33 cellular contexts compared by ENCODE assay signal in genomic region chr20:9146649-9147048, GRCh38.
"Had no signal": no experiment of that assay in that cellular context is flagged by ENCODE, and none has a peak within 500 bp of the region (broad histone marks: within the 10 kb centered on the region; RNA-seq: fewer than 3 reads in every experiment).

No MANE protein-coding gene starts in this region.

- FAIRE-seq: colon had no signal

- H3K4me1 ChIP-seq: body of pancreas, foreskin keratinocyte, gastrocnemius medialis had no signal

- H3K27ac ChIP-seq: adrenal gland, body of pancreas, esophagus muscularis mucosa, foreskin keratinocyte, gastrocnemius medialis had no signal

- H3K4me1 Mint-ChIP-seq: activated CD4-positive, alpha-beta T cell treated with anti-CD3 and anti-CD28 coated beads for 36 hours; activated CD8-positive, alpha-beta memory T cell treated with anti-CD3 and anti-CD28 coated beads, Interleukin-2, amount 10 ng/mL, durations not matched to agents 7 days and 5 days; activated naive CD4-positive, alpha-beta T cell treated with anti-CD3 and anti-CD28 coated beads, Interleukin-2, amount 50 U/mL, for 24 hours; activated naive CD8-positive, alpha-beta T cell treated with anti-CD3 and anti-CD28 coated beads for 36 hours had no signal

- H3K27me3 ChIP-seq: adrenal gland, body of pancreas, esophagus muscularis mucosa, foreskin keratinocyte, gastrocnemius medialis, heart left ventricle had no signal

- H3K9me3 ChIP-seq: adrenal gland, body of pancreas, esophagus muscularis mucosa, gastrocnemius medialis had no signal

- H3K27me3 Mint-ChIP-seq: activated CD4-positive, alpha-beta memory T cell treated with anti-CD3 and anti-CD28 coated beads for 36 hours; activated CD4-positive, alpha-beta T cell treated with anti-CD3 and anti-CD28 coated beads for 36 hours; activated CD8-positive, alpha-beta memory T cell treated with anti-CD3 and anti-CD28 coated beads, Interleukin-2, amount 10 ng/mL, durations not matched to agents 7 days and 5 days; activated naive CD4-positive, alpha-beta T cell treated with anti-CD3 and anti-CD28 coated beads, Interleukin-2, amount 50 U/mL, for 24 hours; activated naive CD8-positive, alpha-beta T cell treated with anti-CD3 and anti-CD28 coated beads for 36 hours; activated naive CD8-positive, alpha-beta T cell treated with anti-CD3 and anti-CD28 coated beads, Interleukin-2, amount 50 U/mL, for 24 hours; effector memory CD8-positive, alpha-beta T cell had no signal

- ATAC-seq: activated CD4-positive, alpha-beta T cell treated with anti-CD3 and anti-CD28 coated beads for 36 hours; activated CD8-positive, alpha-beta memory T cell treated with anti-CD3 and anti-CD28 coated beads, Interleukin-2, amount 10 ng/mL, durations not matched to agents 7 days and 5 days; activated CD8-positive, alpha-beta T cell treated with anti-CD3 and anti-CD28 coated beads, Interleukin-2, amount 10 ng/mL, durations not matched to agents 7 days and 5 days; activated naive CD8-positive, alpha-beta T cell treated with anti-CD3 and anti-CD28 coated beads, Interleukin-2, amount 50 U/mL, for 24 hours; body of pancreas; effector memory CD8-positive, alpha-beta T cell; gastrocnemius medialis had no signal

- H3K27ac Mint-ChIP-seq: activated CD4-positive, alpha-beta memory T cell treated with anti-CD3 and anti-CD28 coated beads for 36 hours; activated CD4-positive, alpha-beta T cell treated with anti-CD3 and anti-CD28 coated beads for 36 hours; activated CD8-positive, alpha-beta memory T cell treated with anti-CD3 and anti-CD28 coated beads, Interleukin-2, amount 10 ng/mL, durations not matched to agents 7 days and 5 days; activated CD8-positive, alpha-beta T cell treated with anti-CD3 and anti-CD28 coated beads, Interleukin-2, amount 10 ng/mL, durations not matched to agents 7 days and 5 days; activated naive CD4-positive, alpha-beta T cell treated with anti-CD3 and anti-CD28 coated beads for 36 hours; activated naive CD4-positive, alpha-beta T cell treated with anti-CD3 and anti-CD28 coated beads, Interleukin-2, amount 50 U/mL, for 24 hours; activated naive CD8-positive, alpha-beta T cell treated with anti-CD3 and anti-CD28 coated beads for 36 hours; activated naive CD8-positive, alpha-beta T cell treated with anti-CD3 and anti-CD28 coated beads, Interleukin-2, amount 50 U/mL, for 24 hours; activated T-helper 1 cell treated with anti-CD3 and anti-CD28 coated beads, Interleukin-12 subunit alpha, Interleukin-12 subunit beta, Interleukin-2, Interleukin-4 antibody, amounts not matched to agents 30 ng/mL and 10 ng/mL and 1 ng/mL, durations not matched to agents 14 hours and 24 hours and 36 hours; activated T-helper 2 cell treated with anti-CD3 and anti-CD28 coated beads, Interferon-gamma antibody, Interleukin-2, Interleukin-4, amounts not matched to agents 10 μg/mL and 5 μg/mL and 100 μg/mL, durations not matched to agents 14 hours and 24 hours and 36 hours; effector memory CD8-positive, alpha-beta T cell had no signal

- H3K36me3 Mint-ChIP-seq: activated CD4-positive, alpha-beta memory T cell treated with anti-CD3 and anti-CD28 coated beads for 36 hours; activated CD8-positive, alpha-beta memory T cell treated with anti-CD3 and anti-CD28 coated beads, Interleukin-2, amount 10 ng/mL, durations not matched to agents 7 days and 5 days; activated naive CD4-positive, alpha-beta T cell treated with anti-CD3 and anti-CD28 coated beads, Interleukin-2, amount 50 U/mL, for 24 hours; activated naive CD8-positive, alpha-beta T cell treated with anti-CD3 and anti-CD28 coated beads for 36 hours had no signal

- DNase-seq: activated CD4-positive, alpha-beta memory T cell treated with anti-CD3 and anti-CD28 coated beads for 36 hours; activated CD4-positive, alpha-beta T cell treated with anti-CD3 and anti-CD28 coated beads for 36 hours; activated CD4-positive, alpha-beta T cell treated with anti-CD3 and anti-CD28 coated beads, Interleukin-2, amount 50 U/mL, for 1 hour; activated CD4-positive, CD25-positive, alpha-beta regulatory T cell; activated CD4-positive, CD25-positive, alpha-beta regulatory T cell treated with anti-CD3 and anti-CD28 coated beads, Interleukin-2, amount 50 U/mL, for 72 hours; activated CD8-positive, alpha-beta memory T cell treated with anti-CD3 and anti-CD28 coated beads, Interleukin-2, amount 10 ng/mL, durations not matched to agents 7 days and 5 days; activated CD8-positive, alpha-beta memory T cell treated with anti-CD3 and anti-CD28 coated beads, Interleukin-2, amount 50 U/mL, for 4 hours; activated CD8-positive, alpha-beta T cell treated with anti-CD3 and anti-CD28 coated beads, Interleukin-2, amount 10 ng/mL, durations not matched to agents 7 days and 5 days; activated effector memory CD4-positive, alpha-beta T cell treated with anti-CD3 and anti-CD28 coated beads, Interleukin-2, amount 50 U/mL, for 16 hours; activated naive CD4-positive, alpha-beta T cell treated with anti-CD3 and anti-CD28 coated beads for 36 hours; activated naive CD8-positive, alpha-beta T cell treated with anti-CD3 and anti-CD28 coated beads for 36 hours; activated naive CD8-positive, alpha-beta T cell treated with anti-CD3 and anti-CD28 coated beads, Interleukin-2, amount 50 U/mL, for 24 hours; activated T-cell treated with anti-CD3 and anti-CD28 coated beads, Interleukin-2, amount 50 U/mL, for 1 hour; activated T-cell treated with anti-CD3 and anti-CD28 coated beads, Interleukin-2, amount 50 U/mL, for 48 hours; adrenal gland; amygdala; aorta; body of pancreas; caudate nucleus; cortex of kidney; dermis blood vessel endothelial cell; effector CD4-positive, alpha-beta T cell; effector memory CD8-positive, alpha-beta T cell; gastrocnemius medialis; glutamatergic neuron; heart left ventricle; T-helper 2 cell had no signal

- H3K36me3 ChIP-seq: adrenal gland, esophagus muscularis mucosa, gastrocnemius medialis, heart left ventricle had no signal

- H3K4me3 ChIP-seq: adrenal gland, body of pancreas, esophagus muscularis mucosa, gastrocnemius medialis, heart left ventricle had no signal

- H3K4me3 Mint-ChIP-seq: activated CD4-positive, alpha-beta memory T cell treated with anti-CD3 and anti-CD28 coated beads for 36 hours; activated CD4-positive, alpha-beta T cell treated with anti-CD3 and anti-CD28 coated beads for 36 hours; activated CD8-positive, alpha-beta memory T cell treated with anti-CD3 and anti-CD28 coated beads, Interleukin-2, amount 10 ng/mL, durations not matched to agents 7 days and 5 days; activated CD8-positive, alpha-beta T cell treated with anti-CD3 and anti-CD28 coated beads, Interleukin-2, amount 10 ng/mL, durations not matched to agents 7 days and 5 days; activated naive CD4-positive, alpha-beta T cell treated with anti-CD3 and anti-CD28 coated beads for 36 hours; activated naive CD4-positive, alpha-beta T cell treated with anti-CD3 and anti-CD28 coated beads, Interleukin-2, amount 50 U/mL, for 24 hours; activated naive CD8-positive, alpha-beta T cell treated with anti-CD3 and anti-CD28 coated beads for 36 hours; activated naive CD8-positive, alpha-beta T cell treated with anti-CD3 and anti-CD28 coated beads, Interleukin-2, amount 50 U/mL, for 24 hours; activated T-helper 1 cell treated with anti-CD3 and anti-CD28 coated beads, Interleukin-12 subunit alpha, Interleukin-12 subunit beta, Interleukin-2, Interleukin-4 antibody, amounts not matched to agents 30 ng/mL and 10 ng/mL and 1 ng/mL, durations not matched to agents 14 hours and 24 hours and 36 hours; effector memory CD8-positive, alpha-beta T cell had no signal
